Comparison of ENCODE assay signal across 8 cellular contexts in the genomic region with DNA sequence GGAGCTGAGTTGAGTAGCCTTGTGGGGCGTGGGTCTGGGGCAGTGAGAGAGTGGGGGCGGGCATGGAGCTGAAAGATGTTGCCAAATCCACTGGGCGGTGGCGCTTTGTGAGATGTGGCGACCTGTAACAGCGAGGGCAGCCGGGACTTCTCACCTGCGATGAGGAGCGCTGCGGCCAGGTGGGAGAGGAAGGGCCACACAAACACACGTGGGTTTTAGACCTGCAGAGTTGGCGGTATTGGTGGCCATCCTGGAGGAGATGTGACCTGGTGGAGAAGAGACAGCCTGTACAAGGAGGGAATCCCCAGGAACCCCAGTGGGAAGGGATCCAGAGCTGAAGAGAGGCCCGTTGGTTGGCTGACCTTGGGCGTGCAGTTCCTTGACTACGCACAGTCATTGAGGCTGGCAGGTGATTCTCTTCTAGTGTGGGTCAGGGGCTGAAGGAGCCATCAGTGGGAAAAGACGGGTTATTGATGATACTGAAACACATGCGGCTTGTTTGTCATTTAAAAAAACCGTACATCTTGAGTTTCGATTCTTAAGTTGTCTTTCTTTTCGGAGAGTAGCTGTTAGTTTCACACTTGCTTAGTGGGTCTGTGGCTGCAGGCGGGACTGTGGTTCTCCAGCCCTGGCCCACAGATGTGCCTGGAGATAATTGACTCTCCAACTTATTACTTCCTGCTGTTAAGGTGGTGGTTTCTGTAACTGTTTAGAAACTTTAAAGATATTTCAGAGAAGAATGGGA. TPM values are rescaled to one million over a fixed set of nuclear protein-coding genes. Genes with fewer than 3 reads are reported as not detected.
DNase-seq lines count a peak whose midpoint lies in the region; ATAC-seq and TF ChIP-seq lines count a peak whose summit lies in the region.

No MANE protein-coding gene starts in this region.

- H3K4me1 Mint-ChIP-seq in immature natural killer cell = peaks cover 67 to 74% of the 10 kb centered on the region in 2 donors

- peak overlapping the region; percentile 97 to 100 (median 98) for H3K27ac Mint-ChIP-seq in immature natural killer cell

- no peaks in the 10 kb centered on the region for H3K9me3 ChIP-seq in BE2C

- peak; percentile 37 for ATAC-seq in HG03196 (IDR thresholded peaks at IDR 0.05; ENCODE audit: unreplicated experiment)

- H3K36me3 Mint-ChIP-seq in immature natural killer cell = peaks cover 8 to 19% (median 13%) of the 10 kb centered on the region in 3 donors

- H3K4me1 ChIP-seq in BE2C = peaks cover 3% of the 10 kb centered on the region; the same call in 1 of the 2 replicates

- H3K27me3 ChIP-seq in BE2C = no peaks in the 10 kb centered on the region

- no peak overlapping the region for H3K4me3 ChIP-seq in BE2C (ENCODE audit: low read depth, low read length)

- TF ChIP-seq CTCF in BE2C (IDR thresholded peaks at IDR 0.05; ENCODE audit: low read depth, low read length) = no peak

- peaks cover 12 to 26% (median 15%) of the 10 kb centered on the region in 3 donors for H3K27me3 Mint-ChIP-seq in immature natural killer cell (ENCODE audit: low read depth in 3 of 3)

- no peaks in the 10 kb centered on the region for H3K9me3 Mint-ChIP-seq in immature natural killer cell

- DNase-seq in activated CD4-positive, alpha-beta T cell treated with anti-CD3 and anti-CD28 coated beads for 1 hour = peak; percentile 37
- no peak for DNase-seq in activated CD4-positive, alpha-beta T cell treated with anti-CD3 and anti-CD28 coated beads, Interleukin-2, amount 50 U/mL, for 4 hours
- peak; percentile 78 for DNase-seq in activated CD4-positive, alpha-beta T cell treated with anti-CD3 and anti-CD28 coated beads for 48 hours
- DNase-seq in immature natural killer cell = peak; percentile 92 to 93 (median 92)
- no peak for DNase-seq in BE2C
- no peak for DNase-seq in middle frontal gyrus (ENCODE audit: extremely low spot score, low spot score)
- DNase-seq in DMS53 (lab: John Stamatoyannopoulos, UW) = no peak

- H3K4me3 Mint-ChIP-seq in immature natural killer cell = peak overlapping the region; percentile 93 to 99 (median 96)

- no peaks in the 10 kb centered on the region for H3K36me3 ChIP-seq in BE2C

RNA-seq across cellular contexts. Expression of gene CHST12, which starts 2.4 kb away (rescaled TPM):
- 100 to 1,000 TPM in 1 of 3 donors, 10 to 100 TPM in 2; 88.9 to 172 (median 93.4) TPM for polyA plus RNA-seq in immature natural killer cell
- 32.0 TPM for polyA plus RNA-seq in BE2C (2012; ENCODE audit: insufficient read depth, insufficient read length, low read depth)

RNA-seq across cellular contexts. Expression of gene EIF3B, which starts 51.1 kb away (rescaled TPM):
- 100 to 1,000 TPM in 2 of 3 donors, 10 to 100 TPM in 1; 79.2 to 114 (median 112) TPM for polyA plus RNA-seq in immature natural killer cell
- 422 TPM for polyA plus RNA-seq in BE2C (2012; ENCODE audit: insufficient read depth, insufficient read length, low read depth)

Comparison
In these comparisons a context has a peak if more than half of its experiments do, and no peak if none do; other contexts are left out.
1. DNase-seq: peak in activated CD4-positive, alpha-beta T cell treated with anti-CD3 and anti-CD28 coated beads for 1 hour (single experiment), activated CD4-positive, alpha-beta T cell treated with anti-CD3 and anti-CD28 coated beads for 48 hours (single experiment) and immature natural killer cell (3 of 3); none in activated CD4-positive, alpha-beta T cell treated with anti-CD3 and anti-CD28 coated beads, Interleukin-2, amount 50 U/mL, for 4 hours (0 of 2), BE2C (single experiment), middle frontal gyrus (single experiment) and DMS53 (single experiment).